Comparison of ENCODE assay signal across 8 cellular contexts in the genomic region with DNA sequence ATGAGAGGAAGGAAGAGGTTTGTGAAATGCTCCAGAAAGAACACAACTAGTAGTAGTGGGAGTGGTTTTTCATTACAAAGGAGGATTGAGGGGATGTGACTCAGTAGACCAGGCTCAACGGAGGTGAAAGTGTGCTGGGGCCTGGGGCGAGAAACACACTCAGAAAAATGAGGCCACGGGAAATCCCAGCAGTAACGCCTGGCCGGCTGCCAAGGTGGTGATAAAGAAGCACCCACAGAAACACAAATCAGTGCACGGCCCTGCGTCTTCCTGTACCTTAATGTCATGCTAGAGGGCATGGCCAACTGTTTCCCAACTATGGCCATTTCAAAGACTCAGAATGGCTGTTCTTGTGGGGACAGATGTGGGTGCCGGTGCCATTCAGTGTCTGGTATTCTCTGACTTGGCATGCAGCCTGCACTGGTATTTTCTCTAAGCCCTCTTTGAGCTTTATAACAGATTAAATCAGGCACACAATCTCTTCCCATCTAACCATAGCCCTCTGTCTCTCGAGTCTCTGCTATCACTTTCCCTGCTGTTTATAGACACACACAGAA. TPM values are rescaled to one million over a fixed set of nuclear protein-coding genes. Genes with fewer than 3 reads are reported as not detected.
DNase-seq lines count a peak whose midpoint lies in the region; ATAC-seq and TF ChIP-seq lines count a peak whose summit lies in the region.
"Had no signal": no experiment of that assay in that cellular context is flagged by ENCODE, and none has a peak within 500 bp of the region (broad histone marks: within the 10 kb centered on the region; RNA-seq: fewer than 3 reads in every experiment).

No MANE protein-coding gene starts in this region.

- CTCF ChIA-PET in T-cell (lab: Charles Lee) = no interaction called here

- no peak overlapping the region for H3K4me2 ChIP-seq in GM23248 (ENCODE audit: unreplicated experiment)

- no peaks in the 10 kb centered on the region for H3K9me2 ChIP-seq in GM23248 (ENCODE audit: insufficient read depth)

- H2AFZ ChIP-seq in GM23248 = no peak overlapping the region

- in situ Hi-C loops in GM23248 (cut with MboI) = loop anchor here (25.0 kb wide), 1 partner anchor 648 kb away; no protein-coding TSS in a partner anchor

- WGBS in GM23248 (ENCODE audit: low coverage in 1 of 2, low lambda C conversion rate in 2 of 2, missing lambda C conversion rate in 2 of 2), 2 experiments = 77 to 82% methylated on average over 9 of the region's 9 CpGs
- 24 to 39% (median 34%) methylated on average over 9 of the region's 9 CpGs for WGBS in spleen, 5 donors
- WGBS in endodermal cell (ENCODE audit: insufficient coverage in 1 of 2, insufficient read length in 1 of 2), 2 experiments = 92 to 94% methylated on average over 5 to 9 of the region's 9 CpGs

- no peaks in the 10 kb centered on the region for H3K79me2 ChIP-seq in GM23248 (ENCODE audit: insufficient read depth)

- H3K9ac ChIP-seq in GM23248 = no peak overlapping the region
- H3K9ac ChIP-seq in endodermal cell (ENCODE audit: extremely low read depth, low read length, poor library complexity, severe bottlenecking) = no peak overlapping the region

- TF ChIP-seq CTCF in spleen (IDR thresholded peaks at IDR 0.05 in 8 of 11, conservative IDR thresholded peaks at IDR 0.05 in 3 of 11) (no peak), endodermal cell (conservative IDR thresholded peaks at IDR 0.05) (no peak)

- no peaks in the 10 kb centered on the region for H3K27me3 ChIP-seq in GM23248 (replicated peaks; ENCODE audit: insufficient read depth)
- no peaks in the 10 kb centered on the region for H3K27me3 ChIP-seq in spleen (replicated peaks in 1 of 7)
- H3K27me3 ChIP-seq in endodermal cell (ENCODE audit: control insufficient read depth, insufficient read depth, low read length, poor library complexity, severe bottlenecking) = no peaks in the 10 kb centered on the region

- H3K36me3 Mint-ChIP-seq in T-cell (peaks cover 23% of the 10 kb centered on the region), endodermal cell (ENCODE audit: low read depth) (peaks cover 21% of the 10 kb centered on the region)

- POLR2A ChIA-PET in T-cell (lab: Charles Lee) = no interaction called here

- intact Hi-C loops in spleen (cut with DNase I; ENCODE audit: low total_unique reads) = loop anchor here (10.0 kb wide), 1 partner anchor 501 kb away; no protein-coding TSS in a partner anchor

- H3K27ac ChIP-seq in GM23248 (no peak overlapping the region), spleen (peak overlapping the region in 1 of 8 donors; percentile 3), endodermal cell (ENCODE audit: low read depth, low read length) (no peak overlapping the region)

- H3K27me3 Mint-ChIP-seq in T-cell (no peaks in the 10 kb centered on the region), endodermal cell (ENCODE audit: insufficient read depth) (no peaks in the 10 kb centered on the region)

- H3K27ac Mint-ChIP-seq in T-cell (no peak overlapping the region), endodermal cell (no peak overlapping the region)

- H3K9me3 Mint-ChIP-seq in T-cell (no peaks in the 10 kb centered on the region), endodermal cell (no peaks in the 10 kb centered on the region)

- DNase-seq in GM23248 = peak; percentile 11
- DNase-seq in T-cell = peak; percentile 43 to 78 (median 66)
- DNase-seq in amniotic epithelial cell (ENCODE audit: low read depth) = peak; percentile 89
- DNase-seq in spleen = peak; percentile 89
- DNase-seq in endodermal cell = no peak

- H3K4me3 Mint-ChIP-seq in T-cell (no peak overlapping the region), endodermal cell (no peak overlapping the region)

- H3K4me3 ChIP-seq in GM23248 (no peak overlapping the region), spleen (no peak overlapping the region), endodermal cell (ENCODE audit: low read length) (no peak overlapping the region)

- no peak for TF ChIP-seq POLR2A in spleen (IDR thresholded peaks at IDR 0.05)

- no peaks in the 10 kb centered on the region for H3K36me3 ChIP-seq in GM23248 (ENCODE audit: low read depth)
- H3K36me3 ChIP-seq in spleen = peaks cover 0 to 19% (median 9%) of the 10 kb centered on the region in 6 donors
- H3K36me3 ChIP-seq in endodermal cell (ENCODE audit: control insufficient read depth, insufficient read depth, low read length) = peaks cover 26% of the 10 kb centered on the region

- H4K20me1 ChIP-seq in GM23248 (ENCODE audit: insufficient read depth) = no peaks in the 10 kb centered on the region

- 0 out of 2 replicates have a peak, but pooled peaks cover 4% of the 10 kb centered on the region for H3F3A ChIP-seq in GM23248 (ENCODE audit: insufficient read depth)

- ATAC-seq in T-cell (replicated peaks in 1 of 4) (peak; percentile 63 to 81 (median 75)), GM19324 (IDR thresholded peaks at IDR 0.05; ENCODE audit: low FRiP score, unreplicated experiment) (no peak), HG03469 (IDR thresholded peaks at IDR 0.05; ENCODE audit: unreplicated experiment) (no peak)
- ATAC-seq: Panc1 had no signal

- peaks cover 7 to 8% (median 7%) of the 10 kb centered on the region in 3 donors for H3K4me1 Mint-ChIP-seq in T-cell
- H3K4me1 Mint-ChIP-seq in endodermal cell = no peaks in the 10 kb centered on the region

- no peaks in the 10 kb centered on the region for H3K9me3 ChIP-seq in GM23248 (ENCODE audit: low read depth)
- H3K9me3 ChIP-seq in spleen = no peaks in the 10 kb centered on the region
- H3K9me3 ChIP-seq in endodermal cell (ENCODE audit: control insufficient read depth, low read length) = no peaks in the 10 kb centered on the region

- H3K4me1 ChIP-seq in GM23248 (ENCODE audit: insufficient read depth) = no peaks in the 10 kb centered on the region
- peaks cover 9 to 28% (median 20%) of the 10 kb centered on the region in 6 donors for H3K4me1 ChIP-seq in spleen
- no peaks in the 10 kb centered on the region for H3K4me1 ChIP-seq in endodermal cell (ENCODE audit: control insufficient read depth, insufficient read depth, low read length)

RNA-seq across cellular contexts. Expression of a gene that starts 38.2 kb away (rescaled TPM):
- total RNA-seq in GM23248 (2014; rRNA removed; shearing (Covaris generic)) = 6.3 and 7.6 TPM in 2 replicates
- polyA plus RNA-seq in GM23248 (2016; fragmentation: Nextera tagmentation; extraction: Ambion mirVana) = 3.3 and 3.5 TPM in 2 replicates
- total RNA-seq in T-cell = 10 to 100 TPM in 3 of 5 donors, 1 to 10 TPM in 2; 8.5 to 13.7 (median 12.7) TPM
- total RNA-seq in spleen = 10 to 100 TPM in 3 of 7 donors, 1 to 10 TPM in 4; 6.7 to 13.6 (median 9.8) TPM
- polyA plus RNA-seq in spleen = 1 to 10 TPM; 2.1 to 3.5 (median 2.4) TPM
- total RNA-seq in endodermal cell = 10 to 100 TPM; 18.6 to 20.3 TPM
- 10.0 TPM for polyA plus RNA-seq in endodermal cell (2013, experiment 1 of 2)
- polyA plus RNA-seq in endodermal cell (2013, experiment 2 of 2) = 8.4 TPM

RNA-seq across cellular contexts. Expression of a gene that starts 38.3 kb away (rescaled TPM):
- total RNA-seq in GM23248 (2014; rRNA removed; shearing (Covaris generic)) = 13.2 and 24.2 TPM in 2 replicates
- 2.6 and 3.0 TPM in 2 replicates for polyA plus RNA-seq in GM23248 (2016; fragmentation: Nextera tagmentation; extraction: Ambion mirVana)
- 10 to 100 TPM; 18.8 to 28.9 (median 21.9) TPM for total RNA-seq in T-cell
- 10 to 100 TPM; 15.8 to 24.7 (median 18.2) TPM for total RNA-seq in spleen
- 10 to 100 TPM in 1 of 3 donors, 1 to 10 TPM in 2; 7.0 to 10.9 (median 7.7) TPM for polyA plus RNA-seq in spleen
- total RNA-seq in endodermal cell = 10 to 100 TPM; 13.1 to 17.7 TPM
- polyA plus RNA-seq in endodermal cell (2013, experiment 1 of 2) = 17.1 TPM
- polyA plus RNA-seq in endodermal cell (2013, experiment 2 of 2) = 18.4 TPM

Comparison
In these comparisons a context has a peak if more than half of its experiments do, and no peak if none do; other contexts are left out.
1. ATAC-seq: peak in T-cell (4 of 4); none in GM19324 (single experiment) and HG03469 (single experiment).